8 cellular contexts compared by ENCODE assay signal in the genomic region with DNA sequence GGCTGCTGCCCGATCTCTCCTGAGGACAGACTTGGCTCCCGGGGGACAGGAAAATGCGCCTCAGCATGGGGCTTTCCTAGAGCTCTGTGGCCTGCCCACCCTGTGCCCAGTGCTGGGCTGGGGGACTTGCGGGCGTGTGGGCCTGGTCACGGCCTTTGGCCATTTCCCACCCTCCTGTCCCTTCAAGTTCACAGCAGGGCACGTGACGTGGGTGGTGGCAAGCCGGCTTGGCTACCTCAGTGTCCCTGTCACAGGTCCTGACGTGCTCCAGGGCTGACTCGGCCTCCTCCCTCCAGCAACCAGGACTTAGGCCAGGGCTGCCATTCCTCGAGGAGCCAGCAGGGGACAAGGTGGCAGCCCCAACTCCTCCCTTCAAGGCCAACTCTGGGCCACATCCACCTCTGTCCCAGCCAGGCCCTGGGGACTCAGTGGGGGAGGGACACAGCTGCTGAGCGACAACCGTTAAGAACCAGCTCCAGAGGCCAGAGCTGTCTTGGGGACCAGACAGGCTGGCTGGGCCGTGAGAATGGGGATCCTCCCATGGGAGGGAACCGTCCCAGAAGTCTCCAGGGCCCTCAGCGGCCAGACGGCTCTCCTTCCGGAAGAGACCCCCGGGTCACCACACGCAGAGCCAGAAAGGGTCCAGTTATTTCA. TPM values are rescaled to one million over a fixed set of nuclear protein-coding genes. Genes with fewer than 3 reads are reported as not detected.
DNase-seq lines count a peak whose midpoint lies in the region; ATAC-seq, FAIRE-seq and TF ChIP-seq lines count a peak whose summit lies in the region.

No MANE protein-coding gene starts in this region.

- H3K36me3 ChIP-seq in OCI-LY7 (ENCODE audit: insufficient read depth, low read length) (peaks cover 34% of the 10 kb centered on the region), osteoblast (ENCODE audit: insufficient read depth, low read length) (peaks cover 41% of the 10 kb centered on the region)

- H3K27ac ChIP-seq in OCI-LY7 (ENCODE audit: low read depth, low read length, poor library complexity, severe bottlenecking): no peak overlapping the region
- no peak overlapping the region for H3K27ac ChIP-seq in osteoblast (ENCODE audit: low read depth, low read length)

- H3K4me1 ChIP-seq in OCI-LY7 (ENCODE audit: insufficient read depth, low read length, poor library complexity, severe bottlenecking): peaks cover 24% of the 10 kb centered on the region
- H3K4me1 ChIP-seq in osteoblast (ENCODE audit: insufficient read depth, low read length): no peaks in the 10 kb centered on the region

- FAIRE-seq in GM19239 (lab: Jason Lieb, UNC) (peak; percentile 87), frontal cortex (lab: Jason Lieb, UNC) (no peak)

- TF ChIP-seq CTCF in OCI-LY7 (conservative IDR thresholded peaks at IDR 0.05; ENCODE audit: low read length): peak; percentile 82
- TF ChIP-seq CTCF in osteoblast (IDR thresholded peaks at IDR 0.05; ENCODE audit: extremely low read depth, low read depth, low read length): peak; percentile 71

- H2AFZ ChIP-seq in OCI-LY7 (ENCODE audit: low read length): no peak overlapping the region
- H2AFZ ChIP-seq in osteoblast (ENCODE audit: low read length): no peak overlapping the region

- intact Hi-C loops in OCI-LY7 (cut with micrococcal nuclease; ENCODE audit: unreplicated experiment): loop anchor here (5.0 kb wide), 1 partner anchor 93 kb away; no protein-coding TSS in a partner anchor

- peak; percentile 78 for ATAC-seq in HG03432 (IDR thresholded peaks at IDR 0.05; ENCODE audit: unreplicated experiment)

- no peaks in the 10 kb centered on the region for H3K9me3 ChIP-seq in OCI-LY7 (ENCODE audit: low read length)
- no peaks in the 10 kb centered on the region for H3K9me3 ChIP-seq in osteoblast (ENCODE audit: low read depth, low read length)

- H3K79me2 ChIP-seq in OCI-LY7 (ENCODE audit: insufficient read depth, low read depth, low read length): no peaks in the 10 kb centered on the region
- peaks cover 4% of the 10 kb centered on the region for H3K79me2 ChIP-seq in osteoblast (ENCODE audit: insufficient read depth, low read length)

- H4K20me1 ChIP-seq in OCI-LY7 (ENCODE audit: insufficient read depth, low read length) (no peaks in the 10 kb centered on the region), osteoblast (ENCODE audit: insufficient read depth, low read length) (peaks cover 3% of the 10 kb centered on the region)

- no peaks in the 10 kb centered on the region for H3K27me3 ChIP-seq in osteoblast (ENCODE audit: insufficient read depth, low read length)

- peak; percentile 93 for DNase-seq in CMK (ENCODE audit: low read depth)
- peak; percentile 93 for DNase-seq in GM19239 (ENCODE audit: insufficient read length, low spot score)
- peak; percentile 82 for DNase-seq in OCI-LY7 (ENCODE audit: low spot score)
- peak; percentile 35 for DNase-seq in activated effector memory CD4-positive, alpha-beta T cell treated with Interleukin-2 at 50 U/mL for 16 hours
- peak; percentile 64 to 79 for DNase-seq in frontal cortex (ENCODE audit: low spot score in 2 of 2)
- DNase-seq in osteoblast (ENCODE audit: insufficient read length, low spot score, missing footprints): peak; percentile 99
- DNase-seq in NCI-H2107 treated with DMSO at 0.1 percent for 48 hours (lab: John Stamatoyannopoulos, UW; ENCODE audit: unreplicated experiment): no peak

- H3K4me3 ChIP-seq in OCI-LY7 (ENCODE audit: low read depth, low read length, poor library complexity, severe bottlenecking) (no peak overlapping the region), osteoblast (ENCODE audit: insufficient read depth, low read length) (no peak overlapping the region)

- BruUV-seq in OCI-LY7 (replicated peaks; lab: Mats Ljungman, UMichigan): no TSS peak

- POLR2A ChIA-PET in OCI-LY7 (lab: Charles Lee): interaction anchor here (0.6 to 1.0 kb wide), 2 partner anchors 13 to 14 kb away, joined by 3 read pairs; no protein-coding TSS in a partner anchor

- CTCF ChIA-PET in OCI-LY7 (lab: Charles Lee; ENCODE audit: unreplicated experiment): interaction anchor here (1.1 to 2.0 kb wide), 2 partner anchors 10 to 14 kb away, joined by 4 to 8 read pairs; partner anchors contain the start of gene WBP2

- H3K4me2 ChIP-seq in OCI-LY7 (ENCODE audit: low read length): no peak overlapping the region
- H3K4me2 ChIP-seq in osteoblast (ENCODE audit: insufficient read depth, low read length): no peak overlapping the region

- no peaks in the 10 kb centered on the region for H3K9me2 ChIP-seq in OCI-LY7 (ENCODE audit: insufficient read depth, low read length)

RNA-seq across cellular contexts. Expression of gene UNC13D, which starts 1.0 kb away (rescaled TPM):
- 7.1 and 8.0 TPM in 2 replicates for total RNA-seq in OCI-LY7 (2014; rRNA removed; shearing (Covaris generic))
- total RNA-seq in OCI-LY7 (2022) (12.2 and 17.8 TPM in 2 replicates), frontal cortex (0.41 TPM), osteoblast (1.1 and 2.1 TPM in 2 replicates)

RNA-seq across cellular contexts. Expression of gene WBP2, which starts 9.9 kb away (rescaled TPM):
- 24.1 and 29.9 TPM in 2 replicates for total RNA-seq in OCI-LY7 (2014; rRNA removed; shearing (Covaris generic))
- total RNA-seq in OCI-LY7 (2022) (117 and 123 TPM in 2 replicates), frontal cortex (22.0 TPM), osteoblast (31.1 and 38.3 TPM in 2 replicates)

RNA-seq across cellular contexts. Expression of gene TRIM47, which starts 33.2 kb away (rescaled TPM):
- 32.7 and 41.9 TPM in 2 replicates for total RNA-seq in OCI-LY7 (2014; rRNA removed; shearing (Covaris generic))
- total RNA-seq in OCI-LY7 (2022) (21.6 and 25.9 TPM in 2 replicates), frontal cortex (13.9 TPM), osteoblast (21.7 and 22.4 TPM in 2 replicates)

RNA-seq across cellular contexts. Expression of gene TRIM65, which starts 51.6 kb away (rescaled TPM):
- 45.0 and 54.2 TPM in 2 replicates for total RNA-seq in OCI-LY7 (2014; rRNA removed; shearing (Covaris generic))
- 60.4 and 62.9 TPM in 2 replicates for total RNA-seq in OCI-LY7 (2022)
- 11.8 TPM for total RNA-seq in frontal cortex
- 22.8 and 23.3 TPM in 2 replicates for total RNA-seq in osteoblast

RNA-seq across cellular contexts. Expression of gene MRPL38, which starts 59.5 kb away (rescaled TPM):
- 91.9 and 112 TPM in 2 replicates for total RNA-seq in OCI-LY7 (2014; rRNA removed; shearing (Covaris generic))
- 175 and 198 TPM in 2 replicates for total RNA-seq in OCI-LY7 (2022)
- 32.2 TPM for total RNA-seq in frontal cortex
- 36.6 and 37.1 TPM in 2 replicates for total RNA-seq in osteoblast
